Comparison of ENCODE assay signal across 8 cellular contexts in the genomic region with DNA sequence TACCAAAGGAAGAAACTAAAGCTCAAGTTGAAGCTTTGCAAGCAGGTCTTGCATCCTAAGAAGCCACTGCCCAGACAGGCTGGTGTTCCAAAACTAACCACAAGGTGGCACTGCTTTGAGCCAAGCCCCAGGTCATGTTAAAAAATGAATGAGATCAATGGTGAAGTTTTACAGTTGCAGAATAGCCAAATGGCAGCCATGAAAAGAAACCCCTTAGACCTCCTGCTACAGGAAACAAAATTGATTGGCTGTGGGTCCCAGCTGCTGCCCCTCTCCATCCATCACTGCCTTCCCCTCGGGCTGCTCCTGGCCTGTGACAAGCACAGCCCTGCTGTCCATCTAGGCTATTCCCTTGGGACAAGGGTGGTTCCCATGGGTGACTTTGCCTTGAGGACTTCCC. TPM values are rescaled to one million over a fixed set of nuclear protein-coding genes. Genes with fewer than 3 reads are reported as not detected.
DNase-seq lines count a peak whose midpoint lies in the region; ATAC-seq and TF ChIP-seq lines count a peak whose summit lies in the region.

No MANE protein-coding gene starts in this region.

- H3K79me2 ChIP-seq in HCT116 (ENCODE audit: insufficient read depth, low read length): no peaks in the 10 kb centered on the region

- no peak for TF ChIP-seq POLR2A in HCT116 (IDR thresholded peaks at IDR 0.05; ENCODE audit: borderline replicate concordance, extremely low read depth, insufficient read depth, insufficient read length)

- peaks cover 8% of the 10 kb centered on the region for H3K4me1 Mint-ChIP-seq in activated B cell treated with CpG ODN at 0.5 μM for 24 hours

- H3K36me3 Mint-ChIP-seq in activated B cell treated with CpG ODN at 0.5 μM for 24 hours (ENCODE audit: low read depth): peaks cover 22% of the 10 kb centered on the region

- H3K27me3 Mint-ChIP-seq in activated B cell treated with CpG ODN at 0.5 μM for 24 hours: no peaks in the 10 kb centered on the region

- ATAC-seq in HCT116 (peak; percentile 92), activated B cell treated with CpG ODN at 0.5 μM for 24 hours (ENCODE audit: low read depth) (peak; percentile 93)

- H4K20me1 ChIP-seq in HCT116 (ENCODE audit: insufficient read depth): no peaks in the 10 kb centered on the region

- no peaks in the 10 kb centered on the region for H3K4me1 ChIP-seq in HCT116 (ENCODE audit: control insufficient read depth in 1 of 2, insufficient read depth in 2 of 2, low read length in 2 of 2)

- BruUV-seq in HCT116 (replicated peaks; lab: Mats Ljungman, UMichigan): no TSS peak

- peak; percentile 67 for DNase-seq in ELR (ENCODE audit: low read depth)
- DNase-seq in HCT116 (ENCODE audit: low read depth, low spot score): peak; percentile 54
- peak; percentile 13 to 44 for DNase-seq in NCI-H1930 (lab: John Stamatoyannopoulos, UW)
- DNase-seq in activated B cell treated with CpG ODN at 0.5 μM for 24 hours: peak; percentile 53
- DNase-seq in caudate nucleus (lab: John Stamatoyannopoulos, UW): peak in 53 of 61 donors; percentile 3 to 85 (median 34)
- peak; percentile 85 for DNase-seq in left kidney (ENCODE audit: low read depth, low spot score)
- peak; percentile 39 to 73 (median 56) for DNase-seq in stimulated activated CD4-positive, alpha-beta T cell treated with anti-CD3 and anti-CD28 coated beads, TNF-alpha, amount 100 ng/mL, for 1 hour (ENCODE audit: low read depth in 3 of 3, low spot score in 1 of 3)
- no peak for DNase-seq in cortex of kidney (lab: John Stamatoyannopoulos, UW)

- H3K27ac ChIP-seq in HCT116 (ENCODE audit: low read depth, low read length) (no peak overlapping the region), caudate nucleus (ENCODE audit: low read depth, low read length) (no peak overlapping the region)

- H3K9me3 Mint-ChIP-seq in activated B cell treated with CpG ODN at 0.5 μM for 24 hours: no peaks in the 10 kb centered on the region

- no peak overlapping the region for H3K4me3 Mint-ChIP-seq in activated B cell treated with CpG ODN at 0.5 μM for 24 hours

- no peaks in the 10 kb centered on the region for H3K36me3 ChIP-seq in HCT116 (ENCODE audit: control insufficient read depth in 1 of 2, insufficient read depth in 2 of 2, low read length in 2 of 2)

- TF ChIP-seq RAD21 in HCT116 (IDR thresholded peaks at IDR 0.05; ENCODE audit: low read depth): peak; percentile 57

- RAD21 ChIA-PET in HCT116 (lab: Charles Lee; ENCODE audit: low non-redundant PET in 1 of 2, low total read pairs in 2 of 2, uncharacterized antibody in 2 of 2, unreplicated experiment in 2 of 2): no interaction called here

- POLR2A ChIA-PET in HCT116 (lab: Charles Lee) (no interaction called here), activated B cell treated with CpG ODN at 0.5 μM for 24 hours (lab: Charles Lee) (no interaction called here)

- no peak overlapping the region for H3K9ac ChIP-seq in HCT116 (ENCODE audit: low read length)

- H3K4me2 ChIP-seq in HCT116 (ENCODE audit: low read length): no peak overlapping the region

- H3K27me3 ChIP-seq in HCT116 (ENCODE audit: insufficient read depth, low read length): no peaks in the 10 kb centered on the region

- intact Hi-C loops in HCT116 (cut with micrococcal nuclease) (loop anchor here (10.0 kb wide), 1 partner anchor 631 kb away; no protein-coding TSS in a partner anchor), activated B cell treated with CpG ODN at 0.5 μM for 24 hours (cut with micrococcal nuclease) (loop anchor here (1.0 to 5.0 kb wide), 6 partner anchors 24 to 632 kb away; a partner anchor contains a TSS)

- H2AFZ ChIP-seq in HCT116 (ENCODE audit: low read depth, low read length, poor library complexity, severe bottlenecking): no peak overlapping the region

- no peak overlapping the region for H3K4me3 ChIP-seq in HCT116 (replicated peaks in 1 of 2; ENCODE audit: low read depth in 1 of 2, low read length in 2 of 2)

- H3K27ac Mint-ChIP-seq in activated B cell treated with CpG ODN at 0.5 μM for 24 hours: no peak overlapping the region

- TF ChIP-seq CTCF in HCT116 (IDR thresholded peaks at IDR 0.05 in 2 of 3, conservative IDR thresholded peaks at IDR 0.05 in 1 of 3; ENCODE audit: borderline replicate concordance in 1 of 3, insufficient read depth in 1 of 3, low read depth in 2 of 3, low read length in 2 of 3) (peak; percentile 47 to 94 (median 91); a peak in 5 of 6 replicates), activated B cell treated with CpG ODN at 0.5 μM for 24 hours (IDR thresholded peaks at IDR 0.05) (peak; percentile 52)

- H3K9me3 ChIP-seq in HCT116 (ENCODE audit: control insufficient read depth in 1 of 2, insufficient read depth in 1 of 2, low read depth in 1 of 2, low read length in 2 of 2): no peaks in the 10 kb centered on the region

- no peaks in the 10 kb centered on the region for H3K9me2 ChIP-seq in HCT116 (ENCODE audit: insufficient read depth)

- CTCF ChIA-PET in HCT116 (lab: Charles Lee): interaction anchor here (0.6 to 2.4 kb wide), 9 partner anchors 8 to 632 kb away, joined by 3 to 10 read pairs (median 4); no protein-coding TSS in a partner anchor
- CTCF ChIA-PET in activated B cell treated with CpG ODN at 0.5 μM for 24 hours (lab: Charles Lee): interaction anchor here (0.6 to 5.2 kb wide), 17 partner anchors 10 to 632 kb away, joined by 3 to 35 read pairs (median 4); a partner anchor contains a TSS

TF ChIP-seq in HCT116, 20 proteins besides CTCF, POLR2A, EP300 and RAD21 (continues in another document):
- no peak for TF ChIP-seq EZH2 (IDR thresholded peaks at IDR 0.05)
- no peak for TF ChIP-seq YY1 (IDR thresholded peaks at IDR 0.05; ENCODE audit: extremely low read depth, insufficient replicate concordance, low read depth, low read length)
- no peak for TF ChIP-seq SIN3A (IDR thresholded peaks at IDR 0.05; ENCODE audit: low read depth)
- TF ChIP-seq, protein P1, sequence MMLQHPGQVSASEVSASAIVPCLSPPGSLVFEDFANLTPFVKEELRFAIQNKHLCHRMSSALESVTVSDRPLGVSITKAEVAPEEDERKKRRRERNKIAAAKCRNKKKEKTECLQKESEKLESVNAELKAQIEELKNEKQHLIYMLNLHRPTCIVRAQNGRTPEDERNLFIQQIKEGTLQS (IDR thresholded peaks at IDR 0.05): no peak
- no peak for TF ChIP-seq SP1 (IDR thresholded peaks at IDR 0.05; ENCODE audit: low read depth)
- TF ChIP-seq CBX3 (IDR thresholded peaks at IDR 0.05; ENCODE audit: low read depth): no peak
- no peak for TF ChIP-seq ZNF274 (IDR thresholded peaks at IDR 0.05; ENCODE audit: low read depth, low read length)
- no peak for TF ChIP-seq EZH2phosphoT487 (IDR thresholded peaks at IDR 0.05; ENCODE audit: borderline replicate concordance)
- no peak for TF ChIP-seq ZFX (IDR thresholded peaks at IDR 0.05)
- TF ChIP-seq, protein P2, sequence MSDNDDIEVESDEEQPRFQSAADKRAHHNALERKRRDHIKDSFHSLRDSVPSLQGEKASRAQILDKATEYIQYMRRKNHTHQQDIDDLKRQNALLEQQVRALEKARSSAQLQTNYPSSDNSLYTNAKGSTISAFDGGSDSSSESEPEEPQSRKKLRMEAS (IDR thresholded peaks at IDR 0.05): no peak
- no peak for TF ChIP-seq POLR2AphosphoS5 (IDR thresholded peaks at IDR 0.05; ENCODE audit: low read depth, low read length)
- TF ChIP-seq, protein P3, sequence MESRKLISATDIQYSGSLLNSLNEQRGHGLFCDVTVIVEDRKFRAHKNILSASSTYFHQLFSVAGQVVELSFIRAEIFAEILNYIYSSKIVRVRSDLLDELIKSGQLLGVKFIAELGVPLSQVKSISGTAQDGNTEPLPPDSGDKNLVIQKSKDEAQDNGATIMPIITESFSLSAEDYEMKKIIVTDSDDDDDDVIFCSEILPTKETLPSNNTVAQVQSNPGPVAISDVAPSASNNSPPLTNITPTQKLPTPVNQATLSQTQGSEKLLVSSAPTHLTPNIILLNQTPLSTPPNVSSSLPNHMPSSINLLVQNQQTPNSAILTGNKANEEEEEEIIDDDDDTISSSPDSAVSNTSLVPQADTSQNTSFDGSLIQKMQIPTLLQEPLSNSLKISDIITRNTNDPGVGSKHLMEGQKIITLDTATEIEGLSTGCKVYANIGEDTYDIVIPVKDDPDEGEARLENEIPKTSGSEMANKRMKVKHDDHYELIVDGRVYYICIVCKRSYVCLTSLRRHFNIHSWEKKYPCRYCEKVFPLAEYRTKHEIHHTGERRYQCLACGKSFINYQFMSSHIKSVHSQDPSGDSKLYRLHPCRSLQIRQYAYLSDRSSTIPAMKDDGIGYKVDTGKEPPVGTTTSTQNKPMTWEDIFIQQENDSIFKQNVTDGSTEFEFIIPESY (IDR thresholded peaks at IDR 0.05; ENCODE audit: extremely low read depth, insufficient replicate concordance, low read length): no peak
- no peak for TF ChIP-seq CEBPB (IDR thresholded peaks at IDR 0.05; ENCODE audit: low read depth)
- TF ChIP-seq SRF (IDR thresholded peaks at IDR 0.05; ENCODE audit: low read depth): no peak

RNA-seq across cellular contexts. Expression of a gene that starts 20.7 kb away (rescaled TPM):
- total RNA-seq in HCT116 (2021; ENCODE audit: unreplicated experiment) (16.9 TPM), activated B cell treated with CpG ODN at 0.5 μM for 24 hours (16.2 and 16.6 TPM in 2 replicates)
- 5.3 and 7.3 TPM in 2 replicates for polyA plus RNA-seq in HCT116 (2012)

RNA-seq across cellular contexts. Expression of a gene that starts 47.5 kb away (rescaled TPM):
- total RNA-seq in HCT116 (2021; ENCODE audit: unreplicated experiment) (16.3 TPM), activated B cell treated with CpG ODN at 0.5 μM for 24 hours (6.1 and 10.0 TPM in 2 replicates)
- polyA plus RNA-seq in HCT116 (2012): 9.1 and 9.2 TPM in 2 replicates

RNA-seq across cellular contexts. Expression of a gene that starts 47.7 kb away (rescaled TPM):
- total RNA-seq in HCT116 (2021; ENCODE audit: unreplicated experiment) (0.42 TPM), activated B cell treated with CpG ODN at 0.5 μM for 24 hours (0.40 and 0.69 TPM in 2 replicates)
- 0.20 TPM in 2 replicates for polyA plus RNA-seq in HCT116 (2012)
